In genomic region chr2:235162070-235162469, GRCh38 we compare ENCODE assay signal across 16 cellular contexts.
DNase-seq lines count a peak whose midpoint lies in the region; ATAC-seq, FAIRE-seq and TF ChIP-seq lines count a peak whose summit lies in the region.
"Had no signal": no experiment of that assay in that cellular context is flagged by ENCODE, and none has a peak within 500 bp of the region (broad histone marks: within the 10 kb centered on the region; RNA-seq: fewer than 3 reads in every experiment).

No MANE protein-coding gene starts in this region.

- H2AFZ ChIP-seq in SK-N-SH (ENCODE audit: low read depth) (no peak overlapping the region), Karpas-422 (ENCODE audit: low read length) (no peak overlapping the region), K562 (ENCODE audit: low read depth, low read length) (no peak overlapping the region)

- no peak for DNase-seq in SK-N-SH
- DNase-seq in Karpas-422 = peak; percentile 44
- no peak for DNase-seq in K562 (ENCODE audit: extremely low read depth in 1 of 4, low spot score in 3 of 4)
- DNase-seq in testis = peak; percentile 43
- DNase-seq in activated T-cell treated with anti-CD3 and anti-CD28 coated beads, Interleukin-2, amount 50 U/mL, for 72 hours = no peak
- no peak for DNase-seq in WTC11 (ENCODE audit: low spot score)
- DNase-seq: AML-193; CD4-positive, CD25-positive, alpha-beta regulatory T cell; NCI-H1048; NCI-H345; NCI-H69 had no signal

- H3K9me3 ChIP-seq in SK-N-SH (no peaks in the 10 kb centered on the region), Karpas-422 (ENCODE audit: low read length) (0 out of 2 replicates have a peak, but pooled peaks cover 3% of the 10 kb centered on the region), K562 (replicated peaks; ENCODE audit: control insufficient read depth, insufficient read depth, low read depth, low read length) (no peaks in the 10 kb centered on the region), testis (no peaks in the 10 kb centered on the region)

- intact Hi-C loops in K562 (cut with micrococcal nuclease) (no loop called here), testis (cut with DNase I; ENCODE audit: low total_unique reads) (no loop called here)

- H3K4me3 ChIP-seq in SK-N-SH (ENCODE audit: low read depth in 2 of 2, low read length in 1 of 2) (no peak overlapping the region), Karpas-422 (ENCODE audit: low read length) (no peak overlapping the region), K562 (no peak overlapping the region), testis (no peak overlapping the region)
- H3K4me3 ChIP-seq: SK-N-MC had no signal

- no peak overlapping the region for H3K9ac ChIP-seq in SK-N-SH
- H3K9ac ChIP-seq in Karpas-422 (ENCODE audit: low read length) = no peak overlapping the region
- H3K9ac ChIP-seq in K562 (ENCODE audit: insufficient read depth in 1 of 2, low read depth in 2 of 2, low read length in 2 of 2) = no peak overlapping the region

- H3K27ac Mint-ChIP-seq in activated T-cell treated with anti-CD3 and anti-CD28 coated beads, Interleukin-2, amount 50 U/mL, for 72 hours = no peak overlapping the region
- H3K27ac Mint-ChIP-seq in WTC11 = no peak overlapping the region

- no peaks in the 10 kb centered on the region for H3F3A ChIP-seq in SK-N-SH (replicated peaks; ENCODE audit: insufficient read depth)

- in situ Hi-C loops in K562 (cut with MboI) = no loop called here

- H3K27ac ChIP-seq in SK-N-SH (ENCODE audit: low read depth in 2 of 2, low read length in 1 of 2) = no peak overlapping the region
- no peak overlapping the region for H3K27ac ChIP-seq in Karpas-422 (ENCODE audit: low read length)
- H3K27ac ChIP-seq in K562 (ENCODE audit: extremely low read depth, low read depth, low read length) = no peak overlapping the region
- no peak overlapping the region for H3K27ac ChIP-seq in testis
- H3K27ac ChIP-seq: SK-N-MC had no signal

- no peaks in the 10 kb centered on the region for H3K36me3 ChIP-seq in SK-N-SH (replicated peaks in 1 of 2; ENCODE audit: control insufficient read depth in 1 of 2, insufficient read depth in 2 of 2, low read length in 1 of 2)
- H3K36me3 ChIP-seq in Karpas-422 (ENCODE audit: insufficient read depth, low read length) = no peaks in the 10 kb centered on the region
- H3K36me3 ChIP-seq in K562 (ENCODE audit: control insufficient read depth, insufficient read depth, low read length) = no peaks in the 10 kb centered on the region
- H3K36me3 ChIP-seq in testis (ENCODE audit: low read depth, missing control alignments) = no peaks in the 10 kb centered on the region

- FAIRE-seq in K562 (lab: Jason Lieb, UNC) = no peak
- FAIRE-seq: A204.1 had no signal

- H3K27me3 Mint-ChIP-seq in activated T-cell treated with anti-CD3 and anti-CD28 coated beads, Interleukin-2, amount 50 U/mL, for 72 hours (ENCODE audit: low read depth) = peaks cover 17% of the 10 kb centered on the region
- H3K27me3 Mint-ChIP-seq in WTC11 (ENCODE audit: low read depth) = peaks cover 18% of the 10 kb centered on the region

- H3K4me2 ChIP-seq in SK-N-SH (no peak overlapping the region), Karpas-422 (ENCODE audit: low read depth, low read length, poor library complexity, severe bottlenecking) (no peak overlapping the region), K562 (ENCODE audit: insufficient read depth, low read length) (no peak overlapping the region)

- H3K27me3 ChIP-seq in SK-N-SH (ENCODE audit: insufficient read depth) (no peaks in the 10 kb centered on the region), Karpas-422 (ENCODE audit: low read length) (0 out of 2 replicates have a peak, but pooled peaks cover 2% of the 10 kb centered on the region), K562 (ENCODE audit: control insufficient read depth in 2 of 2, insufficient read depth in 2 of 2, low read length in 2 of 2) (peaks cover 0 to 3% of the 10 kb centered on the region in 2 experiments; a peak in 1 of 5 replicates), testis (no peaks in the 10 kb centered on the region)

- no peaks in the 10 kb centered on the region for H3K9me3 Mint-ChIP-seq in activated T-cell treated with anti-CD3 and anti-CD28 coated beads, Interleukin-2, amount 50 U/mL, for 72 hours
- H3K9me3 Mint-ChIP-seq in WTC11 = peaks cover 26% of the 10 kb centered on the region

- TF ChIP-seq EP300 in SK-N-SH (IDR thresholded peaks at IDR 0.05; ENCODE audit: borderline replicate concordance in 1 of 2, low read depth in 1 of 2, low read length in 1 of 2) (no peak), K562 (IDR thresholded peaks at IDR 0.05; ENCODE audit: low read length) (no peak)

- no peaks in the 10 kb centered on the region for H3K9me1 ChIP-seq in K562 (ENCODE audit: control insufficient read depth, insufficient read depth, low read length)

- no peaks in the 10 kb centered on the region for H3K4me1 Mint-ChIP-seq in activated T-cell treated with anti-CD3 and anti-CD28 coated beads, Interleukin-2, amount 50 U/mL, for 72 hours (ENCODE audit: low read depth)
- H3K4me1 Mint-ChIP-seq in WTC11 = peaks cover 15% of the 10 kb centered on the region
- H3K4me1 Mint-ChIP-seq: CD4-positive, CD25-positive, alpha-beta regulatory T cell had no signal

- POLR2A ChIA-PET in SK-N-SH (lab: Yijun Ruan, JAX) = no interaction called here
- POLR2A ChIA-PET in K562 (lab: Yijun Ruan, JAX) = interaction anchor here (0.6 kb wide), 2 partner anchors 604 to 1070 kb away, joined by 3 read pairs; no protein-coding TSS in a partner anchor
- POLR2A ChIA-PET in WTC11 (lab: Charles Lee) = no interaction called here

- TF ChIP-seq RAD21 in SK-N-SH (IDR thresholded peaks at IDR 0.05; ENCODE audit: low read length) (no peak), K562 (CRISPR knock-in tag; conservative IDR thresholded peaks at IDR 0.05 in 1 of 2, IDR thresholded peaks at IDR 0.05 in 1 of 2) (no peak)

- TF ChIP-seq CTCF in SK-N-SH (IDR thresholded peaks at IDR 0.05) = no peak
- no peak for TF ChIP-seq CTCF in K562 (IDR thresholded peaks at IDR 0.05 in 2 of 3, conservative IDR thresholded peaks at IDR 0.05 in 1 of 3; ENCODE audit: insufficient read depth in 2 of 3, low read depth in 1 of 3, low read length in 3 of 3)
- TF ChIP-seq CTCF in testis (IDR thresholded peaks at IDR 0.05) = no peak
- TF ChIP-seq CTCF in WTC11 (IDR thresholded peaks at IDR 0.05) = no peak

- TF ChIP-seq POLR2A in K562 (conservative IDR thresholded peaks at IDR 0.05) = no peak
- TF ChIP-seq POLR2A in testis (IDR thresholded peaks at IDR 0.05) = no peak

- no peaks in the 10 kb centered on the region for H3K36me3 Mint-ChIP-seq in activated T-cell treated with anti-CD3 and anti-CD28 coated beads, Interleukin-2, amount 50 U/mL, for 72 hours (ENCODE audit: insufficient read depth in 2 of 2)
- H3K36me3 Mint-ChIP-seq in WTC11 = peaks cover 7% of the 10 kb centered on the region
- H3K36me3 Mint-ChIP-seq: CD4-positive, CD25-positive, alpha-beta regulatory T cell had no signal

- 94% methylated on average over 2 of the region's 2 CpGs for WGBS in SK-N-SH (ENCODE audit: low lambda C conversion rate)
- WGBS in K562 (ENCODE audit: insufficient coverage, low coverage, missing lambda C conversion rate) = 0% methylated on average over 2 of the region's 2 CpGs
- WGBS in testis, 2 donors = 50 to 68% methylated on average over 2 of the region's 2 CpGs

- no peaks in the 10 kb centered on the region for H4K20me1 ChIP-seq in SK-N-SH (ENCODE audit: insufficient read depth)
- H4K20me1 ChIP-seq in Karpas-422 (ENCODE audit: insufficient read depth, low read depth, low read length) = no peaks in the 10 kb centered on the region
- H4K20me1 ChIP-seq in K562 (replicated peaks; ENCODE audit: control insufficient read depth, insufficient read depth, low read length) = no peaks in the 10 kb centered on the region

- H3K9me2 ChIP-seq in SK-N-SH (no peaks in the 10 kb centered on the region), Karpas-422 (replicated peaks; ENCODE audit: insufficient read depth, low read length) (no peaks in the 10 kb centered on the region)

- peak; percentile 45; the same call in 1 of the 3 replicates for ATAC-seq in SK-N-SH treated with all-trans-retinoic acid at 6 μM for 48 hours
- peak; percentile 58; the same call in 1 of the 3 replicates for ATAC-seq in K562
- no peak for ATAC-seq in GM21723 (IDR thresholded peaks at IDR 0.05; ENCODE audit: unreplicated experiment)
- ATAC-seq in activated T-cell treated with anti-CD3 and anti-CD28 coated beads, Interleukin-2, amount 50 U/mL, for 72 hours (replicated peaks in 1 of 2) = no peak
- ATAC-seq in WTC11 = no peak
- ATAC-seq: Right ventricle myocardium inferior had no signal

- H3K4me1 ChIP-seq in SK-N-SH (ENCODE audit: control insufficient read depth in 1 of 2, insufficient read depth in 2 of 2, low read depth in 1 of 2, low read length in 1 of 2) (peaks cover 0 to under 1% of the 10 kb centered on the region in 2 experiments; a peak in 1 of 4 replicates), Karpas-422 (ENCODE audit: low read length) (no peaks in the 10 kb centered on the region), K562 (replicated peaks in 1 of 2; ENCODE audit: control insufficient read depth in 2 of 2, insufficient read depth in 2 of 2, low read length in 2 of 2) (no peaks in the 10 kb centered on the region), testis (no peaks in the 10 kb centered on the region)

- no peak overlapping the region for H3K4me3 Mint-ChIP-seq in activated T-cell treated with anti-CD3 and anti-CD28 coated beads, Interleukin-2, amount 50 U/mL, for 72 hours
- no peak overlapping the region for H3K4me3 Mint-ChIP-seq in WTC11
- H3K4me3 Mint-ChIP-seq: CD4-positive, CD25-positive, alpha-beta regulatory T cell had no signal

- BruUV-seq in K562 (replicated peaks; lab: Mats Ljungman, UMichigan) = no TSS peak

- CTCF ChIA-PET in SK-N-SH (lab: Yijun Ruan, JAX) (interaction anchor here (1.2 kb wide), 1 partner anchor 11 kb away, joined by 3 read pairs; no protein-coding TSS in a partner anchor), K562 (lab: Yijun Ruan, JAX; ENCODE audit: low intra/inter-chr PET ratio) (no interaction called here), WTC11 (lab: Charles Lee) (interaction anchor here (0.8 kb wide), 1 partner anchor 11 kb away, joined by 3 read pairs; no protein-coding TSS in a partner anchor)

- no peaks in the 10 kb centered on the region for H3K79me2 ChIP-seq in SK-N-SH (ENCODE audit: insufficient read depth)
- H3K79me2 ChIP-seq in Karpas-422 (ENCODE audit: low read length) = no peaks in the 10 kb centered on the region
- no peaks in the 10 kb centered on the region for H3K79me2 ChIP-seq in K562 (ENCODE audit: control insufficient read depth, insufficient read depth, low read length)

TF ChIP-seq in SK-N-SH treated with all-trans-retinoic acid at 6 μM for 48 hours, 23 proteins besides CTCF, POLR2A, EP300 and RAD21 (continues in another document):
- TF ChIP-seq SNAI2 (CRISPR knock-in tag; IDR thresholded peaks at IDR 0.05) (no peak), PPARA (CRISPR knock-in tag; IDR thresholded peaks at IDR 0.05; ENCODE audit: borderline replicate concordance) (no peak)

TF ChIP-seq in SK-N-SH, 30 proteins besides CTCF, POLR2A, EP300 and RAD21 (continues in another document):
- no peak for TF ChIP-seq SMC3 (IDR thresholded peaks at IDR 0.05; ENCODE audit: low read depth, low read length)

TF ChIP-seq in K562, 482 proteins besides CTCF, POLR2A, EP300 and RAD21 (continues in another document):
- no peak for TF ChIP-seq GTF2F1 (IDR thresholded peaks at IDR 0.05; ENCODE audit: low read depth, low read length)
- TF ChIP-seq NFYB (IDR thresholded peaks at IDR 0.05; ENCODE audit: extremely low read depth, insufficient read length) = peak; percentile 37

Comparison
In these comparisons a context has a peak if more than half of its experiments do, and no peak if none do; other contexts are left out.
1. ATAC-seq: peak in SK-N-SH treated with all-trans-retinoic acid at 6 μM for 48 hours (single experiment) and K562 (single experiment); none in GM21723 (single experiment), activated T-cell treated with anti-CD3 and anti-CD28 coated beads, Interleukin-2, amount 50 U/mL, for 72 hours (0 of 2) and WTC11 (single experiment).
2. DNase-seq: peak in Karpas-422 (single experiment) and testis (single experiment); none in SK-N-SH (single experiment), K562 (0 of 4), activated T-cell treated with anti-CD3 and anti-CD28 coated beads, Interleukin-2, amount 50 U/mL, for 72 hours (0 of 2) and WTC11 (single experiment).